ENCODE assay signal across 8 cellular contexts in genomic region chr12:6535697-6535946, GRCh38. TPM values are rescaled to one million over a fixed set of nuclear protein-coding genes. Genes with fewer than 3 reads are reported as not detected.
DNase-seq lines count a peak whose midpoint lies in the region; ATAC-seq, FAIRE-seq and TF ChIP-seq lines count a peak whose summit lies in the region.

No MANE protein-coding gene starts in this region.

- H3K4me1 ChIP-seq in GM23338 (ENCODE audit: insufficient read depth) (peaks cover 42% of the 10 kb centered on the region), skeletal muscle satellite cell (ENCODE audit: control insufficient read depth, insufficient read depth, low read length) (peaks cover 59% of the 10 kb centered on the region)

- intact Hi-C loops in activated B cell treated with CpG ODN at 0.5 μM for 24 hours (cut with micrococcal nuclease): loop anchor here (1.0 to 5.0 kb wide), 3 partner anchors 70 to 548 kb away; no protein-coding TSS in a partner anchor

- H3K27ac Mint-ChIP-seq in GM23338 (peak overlapping the region; percentile 100), activated B cell treated with CpG ODN at 0.5 μM for 24 hours (peak overlapping the region; percentile 93), glutamatergic neuron (ENCODE audit: unreplicated experiment) (peak overlapping the region; percentile 93)

- peaks cover 35% of the 10 kb centered on the region for H3K79me2 ChIP-seq in GM23338 (replicated peaks; ENCODE audit: insufficient read depth)

- H3F3A ChIP-seq in GM23338 (replicated peaks; ENCODE audit: low read depth): peaks cover 82% of the 10 kb centered on the region

- H2AFZ ChIP-seq in GM23338: no peak overlapping the region

- H3K9me3 Mint-ChIP-seq in GM23338 (peaks cover 20% of the 10 kb centered on the region; the same call in 2 of the 3 replicates), activated B cell treated with CpG ODN at 0.5 μM for 24 hours (no peaks in the 10 kb centered on the region), glutamatergic neuron (ENCODE audit: unreplicated experiment) (peaks cover 35% of the 10 kb centered on the region)

- H3K4me1 Mint-ChIP-seq in GM23338 (peaks cover 50% of the 10 kb centered on the region), activated B cell treated with CpG ODN at 0.5 μM for 24 hours (peaks cover 60% of the 10 kb centered on the region), glutamatergic neuron (ENCODE audit: low read depth, unreplicated experiment) (peaks cover 20% of the 10 kb centered on the region)

- H3K4me3 ChIP-seq in GM23338 (peak overlapping the region; percentile 96), skeletal muscle satellite cell (ENCODE audit: low read length) (peak overlapping the region; percentile 94)

- no peak for FAIRE-seq in frontal cortex (lab: Jason Lieb, UNC)

- peaks cover 36% of the 10 kb centered on the region for H3K36me3 ChIP-seq in GM23338 (ENCODE audit: insufficient read depth)
- H3K36me3 ChIP-seq in skeletal muscle satellite cell (ENCODE audit: insufficient read depth, low read length): peaks cover 54% of the 10 kb centered on the region

- H3K4me2 ChIP-seq in GM23338: peak overlapping the region; percentile 96
- peak overlapping the region; percentile 97 for H3K4me2 ChIP-seq in skeletal muscle satellite cell (ENCODE audit: low read length)

- H4K20me1 ChIP-seq in GM23338 (replicated peaks; ENCODE audit: insufficient read depth): peaks cover 26% of the 10 kb centered on the region

- no peak for DNase-seq in GM23338 (ENCODE audit: low spot score)
- DNase-seq in activated B cell treated with CpG ODN at 0.5 μM for 24 hours: no peak
- DNase-seq in glutamatergic neuron: no peak
- DNase-seq in iPS-NIHi7 (ENCODE audit: extremely low spot score): no peak
- DNase-seq in foreskin melanocyte: no peak
- DNase-seq in frontal cortex (ENCODE audit: low spot score in 2 of 2): no peak
- DNase-seq in NK-92 (lab: John Stamatoyannopoulos, UW; ENCODE audit: unreplicated experiment): no peak

- CTCF ChIA-PET in activated B cell treated with CpG ODN at 0.5 μM for 24 hours (lab: Charles Lee): interaction anchor here (0.9 to 2.0 kb wide), 7 partner anchors 11 to 112 kb away, joined by 3 to 13 read pairs (median 5); partner anchors contain the start of gene VAMP1

- H3K9me3 ChIP-seq in skeletal muscle satellite cell (replicated peaks; ENCODE audit: low read length): no peaks in the 10 kb centered on the region

- H3K36me3 Mint-ChIP-seq in GM23338 (ENCODE audit: low read depth): peaks cover 77% of the 10 kb centered on the region
- H3K36me3 Mint-ChIP-seq in activated B cell treated with CpG ODN at 0.5 μM for 24 hours (ENCODE audit: low read depth): peaks cover 46% of the 10 kb centered on the region
- peaks cover 3% of the 10 kb centered on the region for H3K36me3 Mint-ChIP-seq in glutamatergic neuron (ENCODE audit: unreplicated experiment)

- H3K27ac ChIP-seq in GM23338 (ENCODE audit: low read depth): peak overlapping the region; percentile 98

- H3K27me3 Mint-ChIP-seq in GM23338 (ENCODE audit: insufficient read depth, low read depth, poor library complexity) (peaks cover 72% of the 10 kb centered on the region), activated B cell treated with CpG ODN at 0.5 μM for 24 hours (no peaks in the 10 kb centered on the region), glutamatergic neuron (ENCODE audit: unreplicated experiment) (peaks cover 17% of the 10 kb centered on the region)

- no peaks in the 10 kb centered on the region for H3K27me3 ChIP-seq in GM23338 (ENCODE audit: insufficient read depth)
- no peaks in the 10 kb centered on the region for H3K27me3 ChIP-seq in skeletal muscle satellite cell (ENCODE audit: control insufficient read depth, insufficient read depth, low read length)

- POLR2A ChIA-PET in activated B cell treated with CpG ODN at 0.5 μM for 24 hours (lab: Charles Lee): interaction anchor here (1.0 to 3.6 kb wide), 14 partner anchors 16 to 316 kb away, joined by 3 to 71 read pairs (median 14); partner anchors contain the start of genes CD27, CDCA3, COPS7A and MLF2

- H3K9ac ChIP-seq in skeletal muscle satellite cell (ENCODE audit: low read depth, low read length): peak overlapping the region; percentile 96

- TF ChIP-seq CTCF in GM23338 (conservative IDR thresholded peaks at IDR 0.05; ENCODE audit: low read depth in 2 of 2) (no peak), activated B cell treated with CpG ODN at 0.5 μM for 24 hours (IDR thresholded peaks at IDR 0.05) (no peak), glutamatergic neuron (IDR thresholded peaks at IDR 0.05; ENCODE audit: partially characterized antibody, unreplicated experiment) (no peak)

- peak overlapping the region; percentile 93 for H3K4me3 Mint-ChIP-seq in GM23338
- H3K4me3 Mint-ChIP-seq in activated B cell treated with CpG ODN at 0.5 μM for 24 hours: peak overlapping the region; percentile 94
- peak overlapping the region; percentile 95 for H3K4me3 Mint-ChIP-seq in glutamatergic neuron (ENCODE audit: unreplicated experiment)

- ATAC-seq in GM23338 (no peak), activated B cell treated with CpG ODN at 0.5 μM for 24 hours (ENCODE audit: low read depth) (no peak)

- H3K9me2 ChIP-seq in GM23338 (ENCODE audit: insufficient read depth): no peaks in the 10 kb centered on the region

TF ChIP-seq in GM23338, 12 proteins besides CTCF, POLR2A, EP300 and RAD21 (continues in another document):
- TF ChIP-seq POLR2AphosphoS5 (IDR thresholded peaks at IDR 0.05; ENCODE audit: low read depth): no peak
- TF ChIP-seq EZH2 (IDR thresholded peaks at IDR 0.05; ENCODE audit: low read depth, unreplicated experiment): no peak
- TF ChIP-seq STAT1 (IDR thresholded peaks at IDR 0.05; ENCODE audit: unreplicated experiment): no peak
- TF ChIP-seq ZNF114 (CRISPR knock-in tag; IDR thresholded peaks at IDR 0.05): no peak
- TF ChIP-seq EZH2phosphoT487 (IDR thresholded peaks at IDR 0.05; ENCODE audit: unreplicated experiment): no peak

RNA-seq across cellular contexts. Expression of gene GAPDH, which starts 1.3 kb away (rescaled TPM):
- 5,269 and 5,853 TPM in 2 replicates for total RNA-seq in GM23338 (2014; rRNA removed; shearing (Covaris generic))
- polyA plus RNA-seq in GM23338 (2016; fragmentation: Nextera tagmentation; extraction: Ambion mirVana): 6,140 and 6,219 TPM in 2 replicates
- total RNA-seq in activated B cell treated with CpG ODN at 0.5 μM for 24 hours (1,003 and 1,033 TPM in 2 replicates), glutamatergic neuron (ENCODE audit: unreplicated experiment) (2,124 TPM), frontal cortex (1,793 TPM)
- total RNA-seq in skeletal muscle satellite cell (2012; rRNA removed): 9,006 and 10,057 TPM in 2 replicates

RNA-seq across cellular contexts. Expression of gene IFFO1, which starts 20.2 kb away (rescaled TPM):
- total RNA-seq in GM23338 (2014; rRNA removed; shearing (Covaris generic)): 8.8 and 12.9 TPM in 2 replicates
- polyA plus RNA-seq in GM23338 (2016; fragmentation: Nextera tagmentation; extraction: Ambion mirVana): 8.9 and 11.2 TPM in 2 replicates
- total RNA-seq in activated B cell treated with CpG ODN at 0.5 μM for 24 hours (23.6 and 25.9 TPM in 2 replicates), glutamatergic neuron (ENCODE audit: unreplicated experiment) (50.3 TPM), frontal cortex (4.9 TPM)
- total RNA-seq in skeletal muscle satellite cell (2012; rRNA removed): 8.6 and 8.7 TPM in 2 replicates

RNA-seq across cellular contexts. Expression of gene NOP2, which starts 32.5 kb away (rescaled TPM):
- 67.2 and 67.9 TPM in 2 replicates for total RNA-seq in GM23338 (2014; rRNA removed; shearing (Covaris generic))
- 63.3 and 63.4 TPM in 2 replicates for polyA plus RNA-seq in GM23338 (2016; fragmentation: Nextera tagmentation; extraction: Ambion mirVana)
- 114 and 121 TPM in 2 replicates for total RNA-seq in activated B cell treated with CpG ODN at 0.5 μM for 24 hours
- total RNA-seq in glutamatergic neuron (ENCODE audit: unreplicated experiment): 53.5 TPM
- total RNA-seq in skeletal muscle satellite cell (2012; rRNA removed): 33.4 and 40.1 TPM in 2 replicates
- 9.4 TPM for total RNA-seq in frontal cortex

RNA-seq across cellular contexts. Expression of gene NCAPD2, which starts 41.7 kb away (rescaled TPM):
- 217 and 389 TPM in 2 replicates for total RNA-seq in GM23338 (2014; rRNA removed; shearing (Covaris generic))
- 32.7 and 34.2 TPM in 2 replicates for polyA plus RNA-seq in GM23338 (2016; fragmentation: Nextera tagmentation; extraction: Ambion mirVana)
- total RNA-seq in activated B cell treated with CpG ODN at 0.5 μM for 24 hours (38.4 and 40.9 TPM in 2 replicates), glutamatergic neuron (ENCODE audit: unreplicated experiment) (29.3 TPM), frontal cortex (9.4 TPM)
- 34.1 and 35.7 TPM in 2 replicates for total RNA-seq in skeletal muscle satellite cell (2012; rRNA removed)

RNA-seq across cellular contexts. Expression of gene MRPL51, which starts 42.6 kb away (rescaled TPM):
- total RNA-seq in GM23338 (2014; rRNA removed; shearing (Covaris generic)): 75.1 and 93.9 TPM in 2 replicates
- 432 and 463 TPM in 2 replicates for polyA plus RNA-seq in GM23338 (2016; fragmentation: Nextera tagmentation; extraction: Ambion mirVana)
- 130 and 145 TPM in 2 replicates for total RNA-seq in activated B cell treated with CpG ODN at 0.5 μM for 24 hours
- 138 TPM for total RNA-seq in glutamatergic neuron (ENCODE audit: unreplicated experiment)
- 106 and 117 TPM in 2 replicates for total RNA-seq in skeletal muscle satellite cell (2012; rRNA removed)
- total RNA-seq in frontal cortex: 27.3 TPM
